In genomic region chr11:16141614-16142013, GRCh38 we compare ENCODE assay signal across 2 cellular contexts.
TF ChIP-seq lines count a peak whose summit lies in the region.

No MANE protein-coding gene starts in this region.

TF ChIP-seq in K562, 482 proteins besides CTCF, POLR2A, EP300 and RAD21:
- TF ChIP-seq YY1 (IDR thresholded peaks at IDR 0.05; ENCODE audit: borderline replicate concordance in 1 of 3, control insufficient read depth in 1 of 3, extremely low read depth in 1 of 3, insufficient read depth in 3 of 3, insufficient read length in 1 of 3, insufficient replicate concordance in 2 of 3, low read depth in 1 of 3, low read length in 2 of 3): peak in 1 of 3 experiments; percentile 39

TF ChIP-seq in HepG2, 621 proteins besides CTCF, POLR2A, EP300 and RAD21:
- TF ChIP-seq ZMYM4 (CRISPR knock-in tag; IDR thresholded peaks at IDR 0.05) (0 out of 2 replicates have a peak, but pooled peaks have one; percentile 35), HOMEZ (CRISPR knock-in tag; IDR thresholded peaks at IDR 0.05; ENCODE audit: low read depth) (0 out of 2 replicates have a peak, but pooled peaks have one; percentile 12), ZNF281 (CRISPR knock-in tag; IDR thresholded peaks at IDR 0.05; ENCODE audit: borderline replicate concordance) (peak; percentile 77; the same call in 1 of the 2 replicates)
TF ChIP-seq in HepG2: peak in this region for 3; not testable (repeated sequence) for 618.
